In the genomic region with DNA sequence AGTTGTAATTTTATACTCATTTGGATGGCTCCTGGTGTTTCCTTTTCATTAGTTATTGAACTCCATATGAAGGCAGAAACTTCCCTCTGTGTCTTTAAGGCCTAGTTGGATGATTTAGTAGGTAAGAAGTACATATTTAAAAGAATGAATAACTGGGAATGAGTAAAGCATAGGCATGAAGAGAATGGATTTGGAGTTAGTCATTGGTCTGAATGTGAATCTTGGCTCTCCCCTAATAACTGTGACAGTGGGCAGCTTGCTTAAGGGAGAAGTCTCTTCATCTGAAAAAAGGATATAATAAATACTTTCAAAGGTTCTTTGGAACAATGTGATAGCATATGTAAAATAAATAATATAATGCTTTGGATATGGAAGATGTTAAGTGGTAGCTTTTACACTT, we compare ENCODE assay signal across 18 cellular contexts. TPM values are rescaled to one million over a fixed set of nuclear protein-coding genes. Genes with fewer than 3 reads are reported as not detected.
DNase-seq lines count a peak whose midpoint lies in the region; ATAC-seq and TF ChIP-seq lines count a peak whose summit lies in the region.
"Had no signal": no experiment of that assay in that cellular context is flagged by ENCODE, and none has a peak within 500 bp of the region (broad histone marks: within the 10 kb centered on the region; RNA-seq: fewer than 3 reads in every experiment).

No MANE protein-coding gene starts in this region.

- H3K4me3 ChIP-seq in upper lobe of left lung (no peak overlapping the region), adrenal gland (no peak overlapping the region)
- H3K4me3 ChIP-seq: SK-N-MC, suprapubic skin, vagina had no signal

- no peak for TF ChIP-seq EP300 in upper lobe of left lung (IDR thresholded peaks at IDR 0.05)

- no peaks in the 10 kb centered on the region for H3K9me3 Mint-ChIP-seq in chondrocyte (ENCODE audit: low read depth)
- H3K9me3 Mint-ChIP-seq: activated T-cell treated with anti-CD3 and anti-CD28 coated beads, Interleukin-2, amount 50 U/mL, for 4 hours; CD4-positive, alpha-beta memory T cell had no signal

- TF ChIP-seq POLR2A in upper lobe of left lung (IDR thresholded peaks at IDR 0.05), result no peak
- no peak for TF ChIP-seq POLR2A in adrenal gland (IDR thresholded peaks at IDR 0.05)

- no peaks in the 10 kb centered on the region for H3K36me3 ChIP-seq in upper lobe of left lung
- H3K36me3 ChIP-seq in adrenal gland (replicated peaks in 1 of 2), result no peaks in the 10 kb centered on the region
- H3K36me3 ChIP-seq: suprapubic skin, vagina had no signal

- H3K27ac Mint-ChIP-seq in chondrocyte (ENCODE audit: unreplicated experiment), result peak overlapping the region; percentile 72

- peaks cover 8 to 33% (median 10%) of the 10 kb centered on the region in 4 donors for H3K4me1 ChIP-seq in upper lobe of left lung
- peaks cover 6 to 18% of the 10 kb centered on the region in 2 donors for H3K4me1 ChIP-seq in adrenal gland (replicated peaks in 1 of 2)
- H3K4me1 ChIP-seq: suprapubic skin had no signal

- H3K4me3 Mint-ChIP-seq in chondrocyte (ENCODE audit: unreplicated experiment), result no peak overlapping the region
- H3K4me3 Mint-ChIP-seq: activated T-cell treated with anti-CD3 and anti-CD28 coated beads, Interleukin-2, amount 50 U/mL, for 4 hours; CD4-positive, alpha-beta memory T cell had no signal

- no peaks in the 10 kb centered on the region for H3K36me3 Mint-ChIP-seq in chondrocyte (ENCODE audit: low read depth)

- peaks cover 48% of the 10 kb centered on the region for H3K4me1 Mint-ChIP-seq in chondrocyte (ENCODE audit: low read depth)

- intact Hi-C loops in adrenal gland (cut with DNase I), result no loop called here

- H3K27ac ChIP-seq in upper lobe of left lung (no peak overlapping the region), adrenal gland (no peak overlapping the region)
- H3K27ac ChIP-seq: SK-N-MC, suprapubic skin, vagina had no signal

- ATAC-seq in upper lobe of left lung (ENCODE audit: low FRiP score in 2 of 2) (no peak), HG03378 (IDR thresholded peaks at IDR 0.05; ENCODE audit: unreplicated experiment) (no peak)
- ATAC-seq: activated T-cell treated with anti-CD3 and anti-CD28 coated beads, Interleukin-2, amount 50 U/mL, for 4 hours; HCT116 had no signal

- DNase-seq in AG08396 (ENCODE audit: low spot score) (peak; percentile 73), LHCN-M2 (ENCODE audit: low read depth) (peak; percentile 49), chondrocyte (ENCODE audit: low spot score) (no peak), kidney tubule cell (ENCODE audit: low spot score) (peak; percentile 70), upper lobe of left lung (no peak), adrenal gland (no peak), GM20000 (ENCODE audit: low spot score) (no peak)
- DNase-seq: activated CD4-positive, CD25-positive, alpha-beta regulatory T cell treated with anti-CD3 and anti-CD28 coated beads, Interleukin-2, amount 50 U/mL, for 72 hours; activated naive CD4-positive, alpha-beta T cell treated with Interleukin-2 at 50 U/mL for 16 hours; activated T-cell treated with anti-CD3 and anti-CD28 coated beads, Interleukin-2, amount 50 U/mL, for 4 hours; CD4-positive, alpha-beta memory T cell; NCI-H1105; NCI-H510A treated with DMSO at 0.1 percent for 48 hours had no signal

- no peak for TF ChIP-seq CTCF in chondrocyte (IDR thresholded peaks at IDR 0.05)
- no peak for TF ChIP-seq CTCF in upper lobe of left lung (IDR thresholded peaks at IDR 0.05)
- TF ChIP-seq CTCF in adrenal gland (IDR thresholded peaks at IDR 0.05), result no peak
- TF ChIP-seq CTCF in GM20000 (IDR thresholded peaks at IDR 0.05; ENCODE audit: extremely low read depth, missing control alignments), result no peak

- no peaks in the 10 kb centered on the region for H3K9me3 ChIP-seq in upper lobe of left lung
- no peaks in the 10 kb centered on the region for H3K9me3 ChIP-seq in adrenal gland (replicated peaks in 1 of 3)
- H3K9me3 ChIP-seq: suprapubic skin, vagina had no signal

- no peaks in the 10 kb centered on the region for H3K27me3 ChIP-seq in upper lobe of left lung
- H3K27me3 ChIP-seq in adrenal gland, result no peaks in the 10 kb centered on the region
- H3K27me3 ChIP-seq: suprapubic skin, vagina had no signal

- H3K27me3 Mint-ChIP-seq in chondrocyte (ENCODE audit: low read depth), result no peaks in the 10 kb centered on the region
- H3K27me3 Mint-ChIP-seq: CD4-positive, alpha-beta memory T cell had no signal

RNA-seq across cellular contexts. Expression of gene SNX25, which starts 13.2 kb away (rescaled TPM):
- total RNA-seq in LHCN-M2 (2014; rRNA removed), result 23.0 and 28.3 TPM in 2 replicates
- polyA plus RNA-seq in LHCN-M2 (2012), result 6.9 TPM
- 53.5 to 57.5 TPM (median 53.6 TPM) in 3 replicates for total RNA-seq in chondrocyte
- total RNA-seq in upper lobe of left lung, result 100 to 1,000 TPM in 4 of 6 donors, 10 to 100 TPM in 2; 62.9 to 178 (median 123) TPM
- total RNA-seq in adrenal gland, result 10 to 100 TPM in 7 of 8 donors, 1 to 10 TPM in 1; 9.9 to 29.3 (median 17.4) TPM
- polyA plus RNA-seq in adrenal gland, result 10 to 100 TPM in 1 of 3 donors, 1 to 10 TPM in 2; 4.7 to 11.0 (median 5.9) TPM

RNA-seq across cellular contexts. Expression of gene CFAP97, which starts 18.8 kb away (rescaled TPM):
- total RNA-seq in LHCN-M2 (2014; rRNA removed) (46.2 and 47.4 TPM in 2 replicates), chondrocyte (48.5 to 53.1 TPM (median 50.1 TPM) in 3 replicates), upper lobe of left lung (10 to 100 TPM; 12.3 to 42.9 (median 24.0) TPM), adrenal gland (10 to 100 TPM; 13.6 to 32.8 (median 27.2) TPM)
- 7.7 TPM for polyA plus RNA-seq in LHCN-M2 (2012)
- 10 to 100 TPM in 1 of 3 donors, 1 to 10 TPM in 2; 3.9 to 33.3 (median 5.6) TPM for polyA plus RNA-seq in adrenal gland

Comparison
In these comparisons a context has a peak if more than half of its experiments do, and no peak if none do; other contexts are left out.
1. DNase-seq: peak in AG08396 (single experiment), LHCN-M2 (single experiment) and kidney tubule cell (single experiment); none in chondrocyte (single experiment), upper lobe of left lung (0 of 2), adrenal gland (0 of 7) and GM20000 (single experiment).